19 cellular contexts compared by ENCODE assay signal in the genomic region with DNA sequence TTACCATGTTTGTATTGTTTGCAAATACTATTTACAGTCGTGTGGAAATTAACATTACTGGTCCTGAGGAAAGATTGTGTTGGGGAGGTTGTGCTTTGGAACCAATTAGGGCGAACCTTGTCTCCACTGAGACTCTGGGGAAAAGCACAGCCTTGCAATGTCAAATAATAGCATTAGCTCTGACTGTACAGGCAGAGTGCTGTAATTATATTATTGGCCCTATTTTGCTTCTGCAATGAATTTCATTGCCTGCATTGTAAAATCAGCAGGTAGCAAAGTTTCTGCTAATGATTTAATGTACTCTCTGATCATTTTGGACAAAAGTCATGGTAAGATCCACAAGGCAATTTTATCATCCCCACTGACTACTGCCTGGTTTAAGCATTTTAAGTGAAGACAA.
"Had no signal": no experiment of that assay in that cellular context is flagged by ENCODE, and none has a peak within 500 bp of the region (broad histone marks: within the 10 kb centered on the region; RNA-seq: fewer than 3 reads in every experiment).

No MANE protein-coding gene starts in this region.

- H3K36me3 ChIP-seq: brain microvascular endothelial cell, left lung, pancreas, sigmoid colon, spleen had no signal

- H3K27ac ChIP-seq: brain microvascular endothelial cell, foreskin keratinocyte, left lung, pancreas, sigmoid colon, spleen, testis had no signal

- DNase-seq: activated B cell treated with CpG ODN at 0.5 μM for 24 hours; activated CD4-positive, alpha-beta T cell treated with anti-CD3 and anti-CD28 coated beads for 48 hours; activated CD8-positive, alpha-beta memory T cell treated with anti-CD3 and anti-CD28 coated beads, Interleukin-2, amount 50 U/mL, for 48 hours; activated naive CD4-positive, alpha-beta T cell; activated naive CD8-positive, alpha-beta T cell treated with anti-CD3 and anti-CD28 coated beads, Interleukin-2, amount 10 ng/mL, durations not matched to agents 7 days and 5 days; activated T-cell treated with anti-CD3 and anti-CD28 coated beads, Interleukin-2, amount 50 U/mL, for 72 hours; brain microvascular endothelial cell; effector CD8-positive, alpha-beta T cell; foreskin keratinocyte; glutamatergic neuron; kidney; left lung; mammary epithelial cell; naive B cell; pancreas; sigmoid colon; spleen; stimulated activated naive CD8-positive, alpha-beta T cell treated with anti-CD3 and anti-CD28 coated beads, Interleukin-15, amount 100 ng/mL, for 72 hours; testis had no signal

- H3K4me3 ChIP-seq: left lung, pancreas, sigmoid colon, spleen, testis had no signal

- H3K27me3 ChIP-seq: brain microvascular endothelial cell, foreskin keratinocyte, left lung, pancreas, sigmoid colon, spleen, testis had no signal

- H3K9me3 ChIP-seq: left lung, pancreas, sigmoid colon, spleen, testis had no signal

- ATAC-seq: activated T-cell treated with anti-CD3 and anti-CD28 coated beads, Interleukin-2, amount 50 U/mL, for 72 hours; foreskin keratinocyte; left lung; pancreas; stimulated activated naive CD8-positive, alpha-beta T cell treated with anti-CD3 and anti-CD28 coated beads, Interleukin-15, amount 100 ng/mL, for 72 hours had no signal

- H3K4me1 ChIP-seq: foreskin keratinocyte, left lung, sigmoid colon, spleen, testis had no signal
